8 cellular contexts compared by ENCODE assay signal in the genomic region with DNA sequence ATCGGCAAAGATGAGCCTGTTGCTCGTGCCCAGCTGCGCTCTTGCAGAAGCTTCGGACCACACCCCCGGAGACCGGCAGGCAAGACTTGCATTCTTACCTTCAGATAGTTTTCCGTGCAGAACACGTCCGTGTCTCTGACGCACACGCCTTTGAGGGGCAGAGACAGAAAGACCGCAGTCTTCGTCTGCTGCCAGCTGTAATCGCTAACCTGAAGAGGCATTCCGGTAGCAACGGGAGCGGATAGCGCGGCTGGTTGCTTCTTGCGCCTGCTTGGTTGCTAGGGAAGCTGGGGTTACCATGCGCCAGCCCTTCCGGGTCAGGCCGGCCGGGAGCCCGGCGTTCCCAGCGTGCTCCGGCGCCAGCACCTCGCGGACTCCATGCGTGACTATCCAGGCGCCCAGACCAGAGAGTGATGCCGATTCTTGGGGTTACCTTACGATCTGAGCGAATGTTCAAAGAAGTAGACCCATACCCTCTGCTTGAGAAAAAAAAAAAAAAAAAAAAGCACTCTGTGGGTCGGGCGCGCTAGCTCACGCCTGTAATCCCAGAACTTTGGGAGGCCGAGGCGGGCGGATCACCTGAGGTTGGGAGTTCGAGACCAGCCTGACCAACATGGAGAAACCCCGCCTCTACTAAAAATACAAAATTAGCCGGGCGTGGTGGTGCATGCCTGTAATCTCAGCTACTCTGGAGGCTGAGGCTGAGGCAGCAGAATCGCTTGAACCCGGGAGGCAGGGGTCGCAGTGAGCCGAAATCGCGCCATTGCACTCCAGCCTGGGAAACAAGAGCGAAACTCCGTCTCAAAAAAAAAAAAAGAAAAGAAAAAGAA. TPM values are rescaled to one million over a fixed set of nuclear protein-coding genes. Genes with fewer than 3 reads are reported as not detected.
DNase-seq lines count a peak whose midpoint lies in the region; ATAC-seq and TF ChIP-seq lines count a peak whose summit lies in the region.
"Not testable (repeated sequence)": the region's sequence is repeated elsewhere in the genome, so short reads cannot be mapped to it uniquely, and the experiment has no call there.

No MANE protein-coding gene starts in this region.

- peaks cover 15% of the 10 kb centered on the region for H3K4me1 ChIP-seq in vagina

- intact Hi-C loops in vagina (cut with DNase I), result not testable (repeated sequence)

- H3K4me3 ChIP-seq in vagina, result peak overlapping the region; percentile 63 to 73

- peak; percentile 97 for ATAC-seq in GM18505 (IDR thresholded peaks at IDR 0.05; ENCODE audit: unreplicated experiment)
- ATAC-seq in HG02938 (IDR thresholded peaks at IDR 0.05; ENCODE audit: unreplicated experiment), result peak; percentile 91

- not testable (repeated sequence) for H3K9me3 ChIP-seq in vagina

- peak; percentile 61 for TF ChIP-seq POLR2A in GM18505 (IDR thresholded peaks at IDR 0.05; ENCODE audit: borderline replicate concordance, extremely low read depth, insufficient read depth, insufficient read length)
- TF ChIP-seq POLR2A in vagina (IDR thresholded peaks at IDR 0.05), result not testable (repeated sequence)

- not testable (repeated sequence) for H3K36me3 ChIP-seq in vagina

- not testable (repeated sequence) for TF ChIP-seq CTCF in vagina (IDR thresholded peaks at IDR 0.05)

- DNase-seq in NCI-H2029 (lab: John Stamatoyannopoulos, UW) (peak; percentile 75), T-helper 9 cell (peak; percentile 45), astrocyte of the hippocampus (ENCODE audit: low read depth, low spot score) (peak; percentile 95), hippocampal formation (lab: John Stamatoyannopoulos, UW) (peak; percentile 11 to 64), renal cortical epithelial cell (ENCODE audit: low read depth) (peak; percentile 81)
- DNase-seq in vagina (ENCODE audit: extremely low spot score in 2 of 2), result not testable (repeated sequence)

- H3K27ac ChIP-seq in vagina, result not testable (repeated sequence)

- H3K27me3 ChIP-seq in vagina, result not testable (repeated sequence)

RNA-seq across cellular contexts. Expression of gene DNAAF4, which starts 9.7 kb away (rescaled TPM):
- total RNA-seq in renal cortical epithelial cell (4.3 and 9.7 TPM in 2 replicates), vagina (not detected)
